In the genomic region with DNA sequence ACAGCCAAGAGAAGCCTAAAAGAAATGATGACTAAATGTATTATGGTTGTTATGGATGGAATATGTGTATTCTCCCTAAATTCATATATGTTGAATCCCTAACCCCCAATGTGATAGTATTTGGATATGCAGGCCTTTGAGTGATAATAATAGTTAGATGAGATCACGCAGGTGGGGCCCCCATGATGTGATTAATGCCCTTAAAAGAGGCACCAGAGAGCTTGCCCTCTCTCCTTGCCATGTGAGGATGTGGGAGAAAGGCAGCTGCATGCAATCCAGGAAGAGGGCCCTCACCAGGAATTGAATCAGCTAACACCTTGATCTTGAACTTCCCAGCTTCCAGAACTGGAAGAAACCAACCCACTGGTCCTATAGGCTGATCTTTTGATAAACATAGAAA, we compare ENCODE assay signal across 1 cellular context.
TF ChIP-seq lines count a peak whose summit lies in the region.

No MANE protein-coding gene starts in this region.

TF ChIP-seq in K562, 482 proteins besides CTCF, POLR2A, EP300 and RAD21 (continued from another document):
- TF ChIP-seq, protein P1, sequence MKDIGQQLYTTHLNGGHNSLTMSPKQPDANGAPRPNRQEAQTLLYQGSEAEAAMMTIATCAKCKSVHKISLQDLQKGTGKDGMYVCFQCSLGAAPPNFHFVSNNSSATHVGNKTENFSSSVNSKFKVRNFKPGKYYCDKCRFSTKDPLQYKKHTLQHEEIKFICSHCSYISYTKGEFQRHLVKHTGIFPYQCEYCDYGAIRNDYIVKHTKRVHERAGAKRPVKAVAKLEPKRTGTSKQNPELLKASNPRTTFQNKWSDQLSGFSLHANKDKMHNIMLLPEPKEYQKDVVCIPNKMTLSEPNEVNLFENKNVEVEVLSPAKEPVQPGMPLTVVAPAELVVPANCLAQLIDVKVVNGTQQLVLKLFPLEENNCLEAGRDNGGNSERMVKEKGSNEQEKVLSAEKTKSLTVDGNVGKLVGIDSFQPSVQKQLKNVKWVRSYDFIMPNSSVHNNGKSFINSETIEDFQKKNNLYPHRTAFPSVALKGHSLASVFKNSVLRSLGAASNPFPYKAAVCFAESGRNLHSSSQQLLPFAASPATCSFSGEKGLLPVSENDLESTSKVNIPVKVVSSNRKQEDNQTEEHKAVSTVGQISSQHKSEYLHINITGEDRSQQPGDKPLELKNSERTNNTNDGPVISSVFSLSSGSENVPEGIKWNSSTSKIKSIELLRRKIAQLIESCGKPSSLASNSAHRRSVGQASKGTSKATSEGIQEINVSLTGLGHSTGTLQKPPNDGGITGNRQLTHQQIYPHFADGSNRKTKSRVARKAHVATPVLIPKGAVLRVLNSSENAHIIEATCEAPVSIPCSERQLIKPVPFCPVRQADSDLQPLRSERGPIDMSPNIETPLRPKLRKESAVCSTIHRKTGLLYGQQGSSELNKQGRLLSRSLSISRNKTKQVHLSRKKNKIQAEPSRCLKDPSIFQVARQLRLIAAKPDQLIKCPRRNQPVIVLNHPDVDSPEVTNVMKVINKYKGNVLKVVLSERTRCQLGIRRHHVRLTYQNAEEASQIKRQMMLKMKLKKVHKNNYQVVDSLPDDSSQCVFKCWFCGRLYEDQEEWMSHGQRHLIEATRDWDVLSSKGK (CRISPR knock-in tag; IDR thresholded peaks at IDR 0.05): no peak
